21 cellular contexts compared by ENCODE assay signal in genomic region chr2:17589406-17590035, GRCh38. TPM values are rescaled to one million over a fixed set of nuclear protein-coding genes. Genes with fewer than 3 reads are reported as not detected.
"Had no signal": no experiment of that assay in that cellular context is flagged by ENCODE, and none has a peak within 500 bp of the region (broad histone marks: within the 10 kb centered on the region; RNA-seq: fewer than 3 reads in every experiment).

No MANE protein-coding gene starts in this region.

- H3K4me1 Mint-ChIP-seq: activated CD4-positive, alpha-beta T cell treated with anti-CD3 and anti-CD28 coated beads, Interleukin-2, amount 10 ng/mL, durations not matched to agents 7 days and 5 days; activated naive CD4-positive, alpha-beta T cell treated with anti-CD3 and anti-CD28 coated beads, Interleukin-2, amount 10 ng/mL, durations not matched to agents 7 days and 5 days; activated naive CD8-positive, alpha-beta T cell treated with anti-CD3 and anti-CD28 coated beads, Interleukin-2, amount 50 U/mL, for 24 hours had no signal

- H3K9me3 ChIP-seq: esophagus muscularis mucosa, right atrium auricular region, transverse colon had no signal

- H3K27ac ChIP-seq: coronary artery, esophagus muscularis mucosa, right atrium auricular region, transverse colon had no signal

- H3K9me3 Mint-ChIP-seq: activated CD4-positive, alpha-beta T cell treated with anti-CD3 and anti-CD28 coated beads, Interleukin-2, amount 10 ng/mL, durations not matched to agents 7 days and 5 days; activated naive CD4-positive, alpha-beta T cell treated with anti-CD3 and anti-CD28 coated beads, Interleukin-2, amount 10 ng/mL, durations not matched to agents 7 days and 5 days; activated naive CD8-positive, alpha-beta T cell treated with anti-CD3 and anti-CD28 coated beads, Interleukin-2, amount 50 U/mL, for 24 hours; activated T-cell treated with anti-CD3 and anti-CD28 coated beads, Interleukin-2, amount 50 U/mL, for 4 hours; brain; nephron progenitor cell had no signal

- H3K27me3 ChIP-seq: esophagus muscularis mucosa, right atrium auricular region, transverse colon had no signal

- H3K36me3 ChIP-seq: esophagus muscularis mucosa, right atrium auricular region, transverse colon had no signal

- H3K27ac Mint-ChIP-seq: activated CD4-positive, alpha-beta T cell treated with anti-CD3 and anti-CD28 coated beads, Interleukin-2, amount 10 ng/mL, durations not matched to agents 7 days and 5 days; activated CD8-positive, alpha-beta T cell treated with anti-CD3 and anti-CD28 coated beads, Interleukin-2, amount 10 ng/mL, durations not matched to agents 7 days and 5 days; activated naive CD4-positive, alpha-beta T cell treated with anti-CD3 and anti-CD28 coated beads, Interleukin-2, amount 10 ng/mL, durations not matched to agents 7 days and 5 days; activated naive CD8-positive, alpha-beta T cell treated with anti-CD3 and anti-CD28 coated beads, Interleukin-2, amount 50 U/mL, for 24 hours; nephron progenitor cell; progenitor cell of endocrine pancreas had no signal

- H3K4me3 Mint-ChIP-seq: activated CD4-positive, alpha-beta T cell treated with anti-CD3 and anti-CD28 coated beads, Interleukin-2, amount 10 ng/mL, durations not matched to agents 7 days and 5 days; activated CD8-positive, alpha-beta T cell treated with anti-CD3 and anti-CD28 coated beads, Interleukin-2, amount 10 ng/mL, durations not matched to agents 7 days and 5 days; activated naive CD4-positive, alpha-beta T cell treated with anti-CD3 and anti-CD28 coated beads, Interleukin-2, amount 10 ng/mL, durations not matched to agents 7 days and 5 days; activated naive CD8-positive, alpha-beta T cell treated with anti-CD3 and anti-CD28 coated beads, Interleukin-2, amount 50 U/mL, for 24 hours; activated T-cell treated with anti-CD3 and anti-CD28 coated beads, Interleukin-2, amount 50 U/mL, for 4 hours; brain; nephron progenitor cell had no signal

- DNase-seq: activated CD4-positive, alpha-beta T cell treated with anti-CD3 and anti-CD28 coated beads, Interleukin-2, amount 10 ng/mL, durations not matched to agents 7 days and 5 days; activated CD8-positive, alpha-beta memory T cell treated with anti-CD3 and anti-CD28 coated beads, Interleukin-2, amount 50 U/mL, for 4 hours; activated CD8-positive, alpha-beta T cell treated with anti-CD3 and anti-CD28 coated beads, Interleukin-2, amount 10 ng/mL, durations not matched to agents 7 days and 5 days; activated effector memory CD4-positive, alpha-beta T cell treated with Interleukin-2 at 50 U/mL for 16 hours; activated naive CD4-positive, alpha-beta T cell treated with anti-CD3 and anti-CD28 coated beads, Interleukin-2, amount 10 ng/mL, durations not matched to agents 7 days and 5 days; activated naive CD8-positive, alpha-beta T cell treated with anti-CD3 and anti-CD28 coated beads, Interleukin-2, amount 50 U/mL, for 24 hours; activated T-cell treated with anti-CD3 and anti-CD28 coated beads, Interleukin-2, amount 50 U/mL, for 4 hours; anterior cingulate cortex; nephron progenitor cell; stimulated activated naive CD8-positive, alpha-beta T cell treated with anti-CD3 and anti-CD28 coated beads, Interleukin-15, Interleukin-2, amounts not matched to agents 100 U/mL and 50 U/mL, for 24 hours; substantia nigra; transverse colon had no signal

- H3K4me3 ChIP-seq: coronary artery, esophagus muscularis mucosa, lung, right atrium auricular region, transverse colon had no signal

- H3K27me3 Mint-ChIP-seq: activated naive CD4-positive, alpha-beta T cell treated with anti-CD3 and anti-CD28 coated beads, Interleukin-2, amount 10 ng/mL, durations not matched to agents 7 days and 5 days; brain had no signal

- H3K36me3 Mint-ChIP-seq: activated naive CD4-positive, alpha-beta T cell treated with anti-CD3 and anti-CD28 coated beads, Interleukin-2, amount 10 ng/mL, durations not matched to agents 7 days and 5 days; brain had no signal

- ATAC-seq: activated CD4-positive, CD25-positive, alpha-beta regulatory T cell treated with anti-CD3 and anti-CD28 coated beads, Interleukin-2, amount 50 U/mL, for 24 hours; activated CD8-positive, alpha-beta T cell treated with anti-CD3 and anti-CD28 coated beads, Interleukin-2, amount 10 ng/mL, durations not matched to agents 7 days and 5 days; activated naive CD8-positive, alpha-beta T cell treated with anti-CD3 and anti-CD28 coated beads, Interleukin-2, amount 50 U/mL, for 24 hours; activated T-cell treated with anti-CD3 and anti-CD28 coated beads, Interleukin-2, amount 50 U/mL, for 4 hours; stimulated activated naive CD8-positive, alpha-beta T cell treated with anti-CD3 and anti-CD28 coated beads, Interleukin-15, Interleukin-2, amounts not matched to agents 100 U/mL and 50 U/mL, for 24 hours had no signal

RNA-seq across cellular contexts. Expression of gene VSNL1, which starts 49.0 kb away (rescaled TPM):
- total RNA-seq: activated CD4-positive, alpha-beta T cell treated with anti-CD3 and anti-CD28 coated beads, Interleukin-2, amount 10 ng/mL, durations not matched to agents 7 days and 5 days; activated CD8-positive, alpha-beta T cell treated with anti-CD3 and anti-CD28 coated beads, Interleukin-2, amount 10 ng/mL, durations not matched to agents 7 days and 5 days; activated T-cell treated with anti-CD3 and anti-CD28 coated beads, Interleukin-2, amount 50 U/mL, for 4 hours; glomerular endothelial cell; T-helper 1 cell treated with Interleukin-12 subunit alpha and Interleukin-12 subunit beta and Interleukin-4 antibody, amounts not matched to agents 30 ng/mL and 1 ng/mL, for 36 hours had no signal
